In genomic region chr10:52729259-52730104, GRCh38 we compare ENCODE assay signal across 8 cellular contexts. TPM values are rescaled to one million over a fixed set of nuclear protein-coding genes. Genes with fewer than 3 reads are reported as not detected.
DNase-seq lines count a peak whose midpoint lies in the region; ATAC-seq, FAIRE-seq and TF ChIP-seq lines count a peak whose summit lies in the region.

No MANE protein-coding gene starts in this region.

- no peaks in the 10 kb centered on the region for H3K27me3 ChIP-seq in body of pancreas
- H3K27me3 ChIP-seq in HepG2 (ENCODE audit: control insufficient read depth in 1 of 2, insufficient read depth in 2 of 2, low read length in 2 of 2), result no peaks in the 10 kb centered on the region

- peaks cover 6% of the 10 kb centered on the region for H3K9me3 Mint-ChIP-seq in activated T-cell treated with anti-CD3 and anti-CD28 coated beads, Interleukin-2, amount 50 U/mL, for 24 hours

- no TSS peak for BruUV-seq in HepG2 (replicated peaks; lab: Mats Ljungman, UMichigan)

- CTCF ChIA-PET in HepG2 (lab: Yijun Ruan, JAX; ENCODE audit: low intra/inter-chr PET ratio, low total read pairs), result interaction anchor here (1.0 to 1.7 kb wide), 3 partner anchors 49 to 85 kb away, joined by 3 to 28 read pairs (median 8); no protein-coding TSS in a partner anchor

- POLR2A ChIA-PET in HepG2 (lab: Yijun Ruan, JAX), result no interaction called here

- H3K36me3 ChIP-seq in body of pancreas (replicated peaks in 1 of 2; ENCODE audit: insufficient read depth in 1 of 2, low read depth in 2 of 2) (no peaks in the 10 kb centered on the region), HepG2 (replicated peaks in 1 of 2; ENCODE audit: control insufficient read depth in 1 of 2, insufficient read depth in 2 of 2, low read length in 2 of 2) (no peaks in the 10 kb centered on the region)

- TF ChIP-seq EP300 in HepG2 (IDR thresholded peaks at IDR 0.05; ENCODE audit: low read depth in 2 of 2, low read length in 2 of 2) (no peak), HepG2 (CRISPR knock-in tag; IDR thresholded peaks at IDR 0.05; ENCODE audit: borderline replicate concordance) (no peak)

- H3K36me3 Mint-ChIP-seq in activated T-cell treated with anti-CD3 and anti-CD28 coated beads, Interleukin-2, amount 50 U/mL, for 24 hours (ENCODE audit: low read depth), result no peaks in the 10 kb centered on the region

- H3K27ac ChIP-seq in body of pancreas (no peak overlapping the region), HepG2 (ENCODE audit: extremely low read length, insufficient read depth, low read length) (no peak overlapping the region)

- H3K4me3 ChIP-seq in body of pancreas, result no peak overlapping the region
- no peak overlapping the region for H3K4me3 ChIP-seq in HepG2 (replicated peaks in 1 of 3; ENCODE audit: insufficient read depth in 1 of 3, low read depth in 2 of 3, low read length in 3 of 3)

- no peaks in the 10 kb centered on the region for H3K9me3 ChIP-seq in body of pancreas
- H3K9me3 ChIP-seq in HepG2 (ENCODE audit: low read length), result no peaks in the 10 kb centered on the region

- ATAC-seq in GM18519 (IDR thresholded peaks at IDR 0.05; ENCODE audit: low FRiP score, unreplicated experiment), result peak; percentile 47
- peak; percentile 45 for ATAC-seq in body of pancreas
- ATAC-seq in HepG2, result peak; percentile 54; the same call in 2 of the 3 replicates

- H3K9ac ChIP-seq in HepG2 (ENCODE audit: insufficient read depth, low read depth, low read length), result no peak overlapping the region

- 24 to 26% methylated on average over 9 of the region's 9 CpGs for WGBS in body of pancreas, 2 donors
- WGBS in HepG2 (ENCODE audit: low lambda C conversion rate), result 56% methylated on average over 9 of the region's 9 CpGs

- TF ChIP-seq CTCF in body of pancreas (IDR thresholded peaks at IDR 0.05) (peak; percentile 16 to 63 (median 47)), HepG2 (CRISPR knock-in tag; IDR thresholded peaks at IDR 0.05) (peak; percentile 65)

- H4K20me1 ChIP-seq in HepG2 (ENCODE audit: insufficient read depth, low read length), result no peaks in the 10 kb centered on the region

- TF ChIP-seq POLR2A in body of pancreas (IDR thresholded peaks at IDR 0.05), result no peak
- no peak for TF ChIP-seq POLR2A in HepG2 (IDR thresholded peaks at IDR 0.05; ENCODE audit: insufficient read depth in 1 of 2, low read depth in 2 of 2, low read length in 2 of 2)

- in situ Hi-C loops in HepG2 (cut with HindIII; ENCODE audit: extremely low pct_ligation_motif_present, low pct_unique_long_range_greater_than_20kb), result loop anchor here (10.0 kb wide), 1 partner anchor 85 kb away; no protein-coding TSS in a partner anchor

- FAIRE-seq in HepG2 (lab: Jason Lieb, UNC), result peak; percentile 77

- no peak overlapping the region for H3K4me3 Mint-ChIP-seq in activated T-cell treated with anti-CD3 and anti-CD28 coated beads, Interleukin-2, amount 50 U/mL, for 24 hours

- H3K27me3 Mint-ChIP-seq in activated T-cell treated with anti-CD3 and anti-CD28 coated beads, Interleukin-2, amount 50 U/mL, for 24 hours, result no peaks in the 10 kb centered on the region

- H3K4me1 ChIP-seq in body of pancreas (no peaks in the 10 kb centered on the region), HepG2 (ENCODE audit: insufficient read depth, low read length) (no peaks in the 10 kb centered on the region)

- H3K79me2 ChIP-seq in HepG2 (ENCODE audit: insufficient read depth, low read length), result peaks cover 6% of the 10 kb centered on the region

- no peak overlapping the region for H3K27ac Mint-ChIP-seq in activated T-cell treated with anti-CD3 and anti-CD28 coated beads, Interleukin-2, amount 50 U/mL, for 24 hours

- no peak overlapping the region for H3K4me2 ChIP-seq in HepG2 (ENCODE audit: low read depth, low read length)

- DNase-seq in A172 (ENCODE audit: low spot score), result peak; percentile 51
- peak; percentile 32 for DNase-seq in M059J (ENCODE audit: low read depth)
- no peak for DNase-seq in body of pancreas
- peak; percentile 12 for DNase-seq in HepG2 (ENCODE audit: low spot score)
- DNase-seq in activated CD4-positive, alpha-beta T cell treated with anti-CD3 and anti-CD28 coated beads, Interleukin-2, amount 50 U/mL, for 1 hour, result no peak
- DNase-seq in DMS153 (lab: John Stamatoyannopoulos, UW), result no peak
- DNase-seq in activated T-cell treated with anti-CD3 and anti-CD28 coated beads, Interleukin-2, amount 50 U/mL, for 24 hours, result no peak

- H3K4me1 Mint-ChIP-seq in activated T-cell treated with anti-CD3 and anti-CD28 coated beads, Interleukin-2, amount 50 U/mL, for 24 hours (ENCODE audit: low read depth), result no peaks in the 10 kb centered on the region

- no peak for TF ChIP-seq RAD21 in HepG2 (CRISPR knock-in tag; IDR thresholded peaks at IDR 0.05)

- intact Hi-C loops in body of pancreas (cut with DNase I) (no loop called here), HepG2 (cut with micrococcal nuclease; ENCODE audit: unreplicated experiment) (loop anchor here (1.0 to 2.0 kb wide), 2 partner anchors 85 to 421 kb away; no protein-coding TSS in a partner anchor)

- no peak overlapping the region for H2AFZ ChIP-seq in HepG2 (ENCODE audit: low read length)

TF ChIP-seq in HepG2, 621 proteins besides CTCF, POLR2A, EP300 and RAD21 (continues in another document):
- TF ChIP-seq, protein P1, sequence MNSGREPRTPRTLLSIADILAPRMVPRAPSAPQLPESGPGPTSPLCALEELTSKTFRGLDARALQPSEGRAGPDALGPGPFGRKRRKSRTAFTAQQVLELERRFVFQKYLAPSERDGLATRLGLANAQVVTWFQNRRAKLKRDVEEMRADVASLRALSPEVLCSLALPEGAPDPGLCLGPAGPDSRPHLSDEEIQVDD (CRISPR knock-in tag; IDR thresholded peaks at IDR 0.05; ENCODE audit: borderline replicate concordance), result no peak
- TF ChIP-seq NRL (CRISPR knock-in tag; IDR thresholded peaks at IDR 0.05; ENCODE audit: borderline replicate concordance) (no peak), GTF3A (CRISPR knock-in tag; conservative IDR thresholded peaks at IDR 0.05) (no peak), RFX5 (IDR thresholded peaks at IDR 0.05; ENCODE audit: low read depth, low read length) (no peak), SMC3 (IDR thresholded peaks at IDR 0.05; ENCODE audit: low read length) (peak; percentile 53), ZNF576 (CRISPR knock-in tag; IDR thresholded peaks at IDR 0.05) (no peak)
- TF ChIP-seq, protein P2, sequence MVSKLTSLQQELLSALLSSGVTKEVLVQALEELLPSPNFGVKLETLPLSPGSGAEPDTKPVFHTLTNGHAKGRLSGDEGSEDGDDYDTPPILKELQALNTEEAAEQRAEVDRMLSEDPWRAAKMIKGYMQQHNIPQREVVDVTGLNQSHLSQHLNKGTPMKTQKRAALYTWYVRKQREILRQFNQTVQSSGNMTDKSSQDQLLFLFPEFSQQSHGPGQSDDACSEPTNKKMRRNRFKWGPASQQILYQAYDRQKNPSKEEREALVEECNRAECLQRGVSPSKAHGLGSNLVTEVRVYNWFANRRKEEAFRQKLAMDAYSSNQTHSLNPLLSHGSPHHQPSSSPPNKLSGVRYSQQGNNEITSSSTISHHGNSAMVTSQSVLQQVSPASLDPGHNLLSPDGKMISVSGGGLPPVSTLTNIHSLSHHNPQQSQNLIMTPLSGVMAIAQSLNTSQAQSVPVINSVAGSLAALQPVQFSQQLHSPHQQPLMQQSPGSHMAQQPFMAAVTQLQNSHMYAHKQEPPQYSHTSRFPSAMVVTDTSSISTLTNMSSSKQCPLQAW (CRISPR knock-in tag; IDR thresholded peaks at IDR 0.05), result no peak

RNA-seq across cellular contexts. Expression of gene MBL2, which starts 43.1 kb away (rescaled TPM):
- total RNA-seq in A172 (2014; rRNA removed; shearing (Covaris generic)), result not detected in 2 replicates
- total RNA-seq in M059J (2014; rRNA removed; shearing (Covaris generic)), result 0.02 TPM in 1 of 2 replicates, not detected in the other
- not detected for total RNA-seq in body of pancreas
- 9.2 and 9.6 TPM in 2 replicates for total RNA-seq in HepG2 (2016; rRNA removed; fragmentation: Illumina TruSeq; extraction: Trizol)
- 0.61 and 0.62 TPM in 2 replicates for total RNA-seq in HepG2 (2016; cell fraction: cytosol; rRNA removed; fragmentation: Illumina TruSeq; extraction: Trizol; ENCODE audit: low read depth)
- total RNA-seq in HepG2 (2016; cell fraction: insoluble cytoplasmic fraction; rRNA removed; fragmentation: Illumina TruSeq; extraction: Trizol), result 9.0 and 9.5 TPM in 2 replicates
- total RNA-seq in HepG2 (2016; cell fraction: membrane; rRNA removed; fragmentation: Illumina TruSeq; extraction: Trizol), result 2.1 and 2.6 TPM in 2 replicates
- 11.0 and 12.5 TPM in 2 replicates for total RNA-seq in HepG2 (2016; cell fraction: nucleus; rRNA removed; fragmentation: Illumina TruSeq; extraction: Trizol)
- 11.9 and 16.2 TPM in 2 replicates for polyA plus RNA-seq in HepG2 (2011; rRNA removed)
- 6.3 and 9.4 TPM in 2 replicates for polyA plus RNA-seq in HepG2 (2011; cell fraction: cytosol; rRNA removed)
- polyA plus RNA-seq in HepG2 (2011; cell fraction: nucleus; rRNA removed), result 5.7 and 6.0 TPM in 2 replicates
- 3.6 and 4.5 TPM in 2 replicates for polyA plus RNA-seq in HepG2 (2012)
- 0.41 and 0.43 TPM in 2 replicates for polyA plus RNA-seq in HepG2 (2016; cell fraction: cytosol; fragmentation: Illumina TruSeq; extraction: Trizol; ENCODE audit: low read depth)
- 10.4 TPM in 2 replicates for polyA plus RNA-seq in HepG2 (2016; cell fraction: insoluble cytoplasmic fraction; fragmentation: Illumina TruSeq; extraction: Trizol; ENCODE audit: low read depth)
- polyA plus RNA-seq in HepG2 (2016; cell fraction: membrane; fragmentation: Illumina TruSeq; extraction: Trizol; ENCODE audit: low read depth), result 1.4 TPM in 2 replicates
- 10.6 and 11.4 TPM in 2 replicates for polyA plus RNA-seq in HepG2 (2016; cell fraction: nucleus; fragmentation: Illumina TruSeq; extraction: Trizol; ENCODE audit: insufficient read depth, low read depth)
- polyA minus RNA-seq in HepG2 (2011; rRNA and poly(A)+ RNA removed; ENCODE audit: low replicate concordance), result 10.2 TPM in 1 of 2 replicates, not detected in the other
- polyA minus RNA-seq in HepG2 (2011; cell fraction: cytosol; rRNA and poly(A)+ RNA removed), result 9.8 and 11.4 TPM in 2 replicates
- 24.7 and 30.8 TPM in 2 replicates for polyA minus RNA-seq in HepG2 (2011; cell fraction: nucleus; rRNA and poly(A)+ RNA removed)

Comparison
In these comparisons a context has a peak if more than half of its experiments do, and no peak if none do; other contexts are left out.
1. DNase-seq: peak in A172 (single experiment), M059J (single experiment) and HepG2 (single experiment); none in body of pancreas (0 of 4), activated CD4-positive, alpha-beta T cell treated with anti-CD3 and anti-CD28 coated beads, Interleukin-2, amount 50 U/mL, for 1 hour (single experiment), DMS153 (single experiment) and activated T-cell treated with anti-CD3 and anti-CD28 coated beads, Interleukin-2, amount 50 U/mL, for 24 hours (single experiment).
2. Peak in every context shown above with its lines, with median percentiles within 50 percentile points of each other: ATAC-seq.